8 cellular contexts compared by ENCODE assay signal in the genomic region with DNA sequence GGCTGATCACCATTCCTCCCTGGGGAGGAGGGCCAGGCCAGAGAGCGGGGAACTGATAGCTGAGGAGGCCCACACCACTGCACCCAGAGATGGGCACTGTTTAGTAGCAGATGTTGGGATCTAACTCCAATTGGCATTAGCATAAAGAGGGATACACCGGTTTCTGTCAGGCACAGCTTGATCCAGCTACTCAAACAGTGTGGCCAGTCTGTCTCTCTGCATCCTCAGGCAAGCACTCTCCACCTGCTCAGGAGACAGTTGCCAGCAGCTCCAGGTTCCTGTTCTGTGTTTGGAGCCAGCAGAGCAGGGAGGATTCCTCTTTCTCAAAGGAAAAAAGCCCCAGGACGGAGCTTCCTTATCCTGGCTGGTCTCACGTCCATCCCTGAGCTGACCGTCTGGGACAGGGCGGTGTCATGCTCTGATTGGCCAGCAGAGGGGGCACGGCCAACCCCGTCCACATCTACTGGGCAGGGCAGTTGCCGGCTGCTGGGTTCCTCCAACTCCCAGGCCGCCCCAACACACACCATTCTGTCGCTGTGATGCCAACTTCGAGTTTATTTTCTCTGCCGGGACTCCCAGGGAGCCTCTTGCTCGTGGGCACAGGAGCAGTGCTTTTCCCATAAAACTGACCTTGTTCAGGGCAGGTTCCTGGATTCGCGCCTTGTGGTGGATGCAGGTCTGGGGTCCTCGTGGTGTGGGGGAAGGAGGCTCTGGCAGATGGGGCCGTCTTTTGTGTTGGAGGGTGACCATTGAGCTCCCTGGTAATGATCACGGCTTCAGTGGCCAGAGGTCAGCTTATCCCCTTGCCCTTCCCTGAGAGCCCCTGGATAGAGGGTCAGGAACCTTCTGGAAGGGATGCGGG. TPM values are rescaled to one million over a fixed set of nuclear protein-coding genes. Genes with fewer than 3 reads are reported as not detected.
DNase-seq lines count a peak whose midpoint lies in the region; ATAC-seq and TF ChIP-seq lines count a peak whose summit lies in the region.

No MANE protein-coding gene starts in this region.

- TF ChIP-seq CTCF in GM12864 (IDR thresholded peaks at IDR 0.05; ENCODE audit: low read depth, low read length, missing control alignments): peak; percentile 85

- DNase-seq in AG08395 (ENCODE audit: low spot score) (peak; percentile 88), GM12864 (ENCODE audit: low read depth) (no peak), RPMI7951 (ENCODE audit: low read depth) (peak; percentile 54), mucosa of gallbladder (ENCODE audit: low spot score) (peak; percentile 58), DMS153 (lab: John Stamatoyannopoulos, UW) (no peak)

- ATAC-seq in esophagus mucosa (peak; percentile 74), HG03097 (IDR thresholded peaks at IDR 0.05; ENCODE audit: low FRiP score, unreplicated experiment) (no peak), GM19397 (IDR thresholded peaks at IDR 0.05; ENCODE audit: unreplicated experiment) (no peak)

- no peak overlapping the region for H3K4me3 ChIP-seq in GM12864 (ENCODE audit: low read depth, low read length)

RNA-seq across cellular contexts. Expression of a gene that starts 47.9 kb away (rescaled TPM):
- total RNA-seq in RPMI7951 (2014; rRNA removed; shearing (Covaris generic)): 138 and 179 TPM in 2 replicates
- total RNA-seq in esophagus mucosa (3.3 TPM), mucosa of gallbladder (42.6 TPM)

Comparison
In these comparisons a context has a peak if more than half of its experiments do, and no peak if none do; other contexts are left out.
1. DNase-seq: peak in AG08395 (single experiment), RPMI7951 (single experiment) and mucosa of gallbladder (single experiment); none in GM12864 (single experiment) and DMS153 (single experiment).
2. RNA of a gene that starts 47.9 kb away (total RNA-seq): 138 to 179 TPM in RPMI7951 and 42.6 TPM in mucosa of gallbladder (single experiment); 3.3 TPM in esophagus mucosa (single experiment); every median in the first group is over 10 times any median in the second.